9 cellular contexts compared by ENCODE assay signal in the genomic region with DNA sequence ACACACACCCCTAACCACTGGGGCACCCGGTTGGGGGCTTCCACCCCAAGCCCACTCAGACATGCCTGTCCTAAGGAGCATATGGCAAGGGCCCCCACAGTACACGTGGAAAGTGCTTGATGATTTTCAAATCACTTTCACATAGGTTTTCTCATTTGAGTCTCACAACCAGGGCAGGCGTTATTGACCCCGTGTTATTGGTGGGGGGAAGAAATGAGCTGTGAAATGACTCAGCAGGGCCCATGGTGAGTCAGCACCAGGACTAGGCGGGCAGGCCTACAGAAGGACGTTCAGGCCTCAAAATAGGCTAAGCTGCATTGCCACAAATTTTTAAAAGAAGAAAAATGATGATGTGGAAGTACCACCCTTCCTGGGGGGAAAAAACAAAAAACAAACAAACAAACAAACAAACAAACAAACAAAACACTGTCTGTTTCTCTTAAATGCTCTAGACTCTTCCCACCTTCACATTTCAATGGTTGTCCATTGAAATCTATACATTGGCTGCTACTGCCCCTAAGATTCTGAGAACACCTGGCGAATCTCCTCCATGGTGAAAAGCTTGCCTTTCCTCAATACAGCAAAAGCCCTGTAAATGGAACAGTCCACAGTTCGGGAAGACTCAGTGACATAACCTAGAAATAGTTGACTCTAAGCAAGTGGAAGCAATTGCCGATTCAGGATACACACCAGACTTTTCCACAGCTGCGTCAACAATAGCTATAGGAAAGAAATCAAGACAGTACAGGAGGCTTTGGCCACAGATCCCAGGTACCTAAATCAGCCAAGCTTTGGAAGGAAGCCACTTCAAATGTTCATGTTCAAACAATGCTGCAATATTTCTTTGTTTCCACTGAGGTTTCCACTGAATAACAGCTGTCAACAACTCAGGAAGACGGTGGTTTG.
DNase-seq lines count a peak whose midpoint lies in the region; FAIRE-seq and TF ChIP-seq lines count a peak whose summit lies in the region.
"Had no signal": no experiment of that assay in that cellular context is flagged by ENCODE, and none has a peak within 500 bp of the region (broad histone marks: within the 10 kb centered on the region; RNA-seq: fewer than 3 reads in every experiment).

No MANE protein-coding gene starts in this region.

- no peak overlapping the region for H3K4me3 Mint-ChIP-seq in mesothelial cell of epicardium

- H3K4me3 ChIP-seq in effector memory CD4-positive, alpha-beta T cell (ENCODE audit: insufficient read depth, low read depth, low read length, poor library complexity, severe bottlenecking), result no peak overlapping the region

- DNase-seq in activated effector memory CD4-positive, alpha-beta T cell treated with anti-CD3 and anti-CD28 coated beads, Interleukin-2, amount 50 U/mL, for 16 hours, result peak; percentile 81
- DNase-seq in activated effector memory CD4-positive, alpha-beta T cell treated with Interleukin-2 at 50 U/mL for 16 hours, result no peak
- DNase-seq in RCC 7860 (ENCODE audit: low spot score), result peak; percentile 82
- peak; percentile 16 for DNase-seq in epithelial cell of prostate (ENCODE audit: low read depth, low spot score)
- peak; percentile 17 to 50 for DNase-seq in stimulated activated CD4-positive, alpha-beta T cell treated with anti-CD3 and anti-CD28 coated beads, Interleukin-4, amount 100 ng/mL, for 4 hours
- no peak for DNase-seq in effector memory CD4-positive, alpha-beta T cell
- DNase-seq in globus pallidus (ENCODE audit: low spot score), result no peak
- DNase-seq in mesothelial cell of epicardium (ENCODE audit: low spot score in 2 of 2, unreplicated experiment in 2 of 2), result no peak

- H3K36me3 Mint-ChIP-seq in mesothelial cell of epicardium, result no peaks in the 10 kb centered on the region

- no peak for TF ChIP-seq CTCF in mesothelial cell of epicardium (IDR thresholded peaks at IDR 0.05; ENCODE audit: unreplicated experiment)

- FAIRE-seq in RCC 7860 (lab: Jason Lieb, UNC), result peak; percentile 85
- FAIRE-seq: TTC549 had no signal

- H3K4me1 Mint-ChIP-seq in mesothelial cell of epicardium, result peaks cover 7% of the 10 kb centered on the region

- H3K27ac ChIP-seq in epithelial cell of prostate, result peak overlapping the region; percentile 52
- H3K27ac ChIP-seq in effector memory CD4-positive, alpha-beta T cell (ENCODE audit: insufficient read depth, low read length, poor library complexity, severe bottlenecking), result no peak overlapping the region

- H3K27me3 ChIP-seq in effector memory CD4-positive, alpha-beta T cell (replicated peaks; ENCODE audit: control insufficient read depth, insufficient read depth, low read length, poor library complexity, severe bottlenecking), result no peaks in the 10 kb centered on the region

- H3K9me3 Mint-ChIP-seq in mesothelial cell of epicardium, result no peaks in the 10 kb centered on the region

- no peaks in the 10 kb centered on the region for H3K9me3 ChIP-seq in effector memory CD4-positive, alpha-beta T cell (ENCODE audit: control insufficient read depth, low read length)

- peaks cover 5% of the 10 kb centered on the region for H3K4me1 ChIP-seq in effector memory CD4-positive, alpha-beta T cell (ENCODE audit: control insufficient read depth, insufficient read depth, low read length, poor library complexity, severe bottlenecking)

- no peaks in the 10 kb centered on the region for H3K27me3 Mint-ChIP-seq in mesothelial cell of epicardium (ENCODE audit: low read depth)

- no peak overlapping the region for H3K27ac Mint-ChIP-seq in mesothelial cell of epicardium

- H3K36me3 ChIP-seq in effector memory CD4-positive, alpha-beta T cell (ENCODE audit: control insufficient read depth, insufficient read depth, low read length), result no peaks in the 10 kb centered on the region

Comparison
In these comparisons a context has a peak if more than half of its experiments do, and no peak if none do; other contexts are left out.
1. DNase-seq: peak in activated effector memory CD4-positive, alpha-beta T cell treated with anti-CD3 and anti-CD28 coated beads, Interleukin-2, amount 50 U/mL, for 16 hours (single experiment), RCC 7860 (single experiment), epithelial cell of prostate (single experiment) and stimulated activated CD4-positive, alpha-beta T cell treated with anti-CD3 and anti-CD28 coated beads, Interleukin-4, amount 100 ng/mL, for 4 hours (2 of 2); none in activated effector memory CD4-positive, alpha-beta T cell treated with Interleukin-2 at 50 U/mL for 16 hours (single experiment), effector memory CD4-positive, alpha-beta T cell (0 of 3), globus pallidus (single experiment) and mesothelial cell of epicardium (0 of 2).